In genomic region chr9:8857330-8858249, GRCh38 we compare ENCODE assay signal across 9 cellular contexts.
DNase-seq lines count a peak whose midpoint lies in the region; ATAC-seq, FAIRE-seq and TF ChIP-seq lines count a peak whose summit lies in the region.
"Had no signal": no experiment of that assay in that cellular context is flagged by ENCODE, and none has a peak within 500 bp of the region (broad histone marks: within the 10 kb centered on the region; RNA-seq: fewer than 3 reads in every experiment).

No MANE protein-coding gene starts in this region.

- H3K27me3 ChIP-seq in colonic mucosa = no peaks in the 10 kb centered on the region
- peaks cover 15 to 58% of the 10 kb centered on the region in 2 donors for H3K27me3 ChIP-seq in left lung
- H3K27me3 ChIP-seq in Karpas-422 (ENCODE audit: low read length) = no peaks in the 10 kb centered on the region

- H3K27me3 Mint-ChIP-seq in activated CD4-positive, alpha-beta T cell treated with anti-CD3 and anti-CD28 coated beads, Interleukin-2, amount 10 ng/mL, durations not matched to agents 7 days and 5 days = peaks cover 53% of the 10 kb centered on the region

- H2AFZ ChIP-seq in Karpas-422 (ENCODE audit: low read length) = no peak overlapping the region

- H3K9me3 ChIP-seq in colonic mucosa = no peaks in the 10 kb centered on the region
- H3K9me3 ChIP-seq in left lung = no peaks in the 10 kb centered on the region
- peaks cover 4% of the 10 kb centered on the region; the same call in 1 of the 2 replicates for H3K9me3 ChIP-seq in Karpas-422 (ENCODE audit: low read length)

- H4K20me1 ChIP-seq in Karpas-422 (ENCODE audit: insufficient read depth, low read depth, low read length) = no peaks in the 10 kb centered on the region

- H3K4me3 ChIP-seq in colonic mucosa = peak overlapping the region; percentile 60
- peak overlapping the region; percentile 35 to 48 for H3K4me3 ChIP-seq in left lung
- H3K4me3 ChIP-seq in Karpas-422 (ENCODE audit: low read length) = no peak overlapping the region

- CTCF ChIA-PET in activated CD4-positive, alpha-beta T cell treated with anti-CD3 and anti-CD28 coated beads, Interleukin-2, amount 10 ng/mL, durations not matched to agents 7 days and 5 days (lab: Charles Lee) = no interaction called here

- H3K79me2 ChIP-seq in Karpas-422 (ENCODE audit: low read length) = no peaks in the 10 kb centered on the region

- no peaks in the 10 kb centered on the region for H3K9me3 Mint-ChIP-seq in activated CD4-positive, alpha-beta T cell treated with anti-CD3 and anti-CD28 coated beads, Interleukin-2, amount 10 ng/mL, durations not matched to agents 7 days and 5 days
- no peaks in the 10 kb centered on the region for H3K9me3 Mint-ChIP-seq in stimulated activated effector memory CD8-positive, alpha-beta T cell treated with anti-CD3 and anti-CD28 coated beads, Interleukin-12 subunit alpha, Interleukin-12 subunit beta, amount 100 ng/mL, for 72 hours
- H3K9me3 Mint-ChIP-seq: activated naive CD4-positive, alpha-beta T cell treated with anti-CD3 and anti-CD28 coated beads, Interleukin-2, amount 50 U/mL, for 72 hours had no signal

- no peaks in the 10 kb centered on the region for H3K36me3 Mint-ChIP-seq in activated CD4-positive, alpha-beta T cell treated with anti-CD3 and anti-CD28 coated beads, Interleukin-2, amount 10 ng/mL, durations not matched to agents 7 days and 5 days (ENCODE audit: low read depth)
- H3K36me3 Mint-ChIP-seq in stimulated activated effector memory CD8-positive, alpha-beta T cell treated with anti-CD3 and anti-CD28 coated beads, Interleukin-12 subunit alpha, Interleukin-12 subunit beta, amount 100 ng/mL, for 72 hours = no peaks in the 10 kb centered on the region

- no peaks in the 10 kb centered on the region for H3K4me1 Mint-ChIP-seq in activated CD4-positive, alpha-beta T cell treated with anti-CD3 and anti-CD28 coated beads, Interleukin-2, amount 10 ng/mL, durations not matched to agents 7 days and 5 days
- peaks cover 10% of the 10 kb centered on the region for H3K4me1 Mint-ChIP-seq in stimulated activated effector memory CD8-positive, alpha-beta T cell treated with anti-CD3 and anti-CD28 coated beads, Interleukin-12 subunit alpha, Interleukin-12 subunit beta, amount 100 ng/mL, for 72 hours

- H3K27ac ChIP-seq in colonic mucosa (peak overlapping the region; percentile 55), left lung (peak overlapping the region in 1 of 2 donors; percentile 30), Karpas-422 (ENCODE audit: low read length) (no peak overlapping the region)

- H3K9ac ChIP-seq in colonic mucosa (ENCODE audit: low read depth in 2 of 2, low read length in 2 of 2) = peak overlapping the region; percentile 66 to 88
- no peak overlapping the region for H3K9ac ChIP-seq in Karpas-422 (ENCODE audit: low read length)

- TF ChIP-seq CTCF in colonic mucosa (IDR thresholded peaks at IDR 0.05) (no peak), left lung (IDR thresholded peaks at IDR 0.05) (no peak)

- ATAC-seq in left lung = peak; percentile 86
- peak; percentile 37 for ATAC-seq in stimulated activated effector memory CD8-positive, alpha-beta T cell treated with anti-CD3 and anti-CD28 coated beads, Interleukin-12 subunit alpha, Interleukin-12 subunit beta, amount 100 ng/mL, for 72 hours

- H3K4me1 ChIP-seq in colonic mucosa (peaks cover 4% of the 10 kb centered on the region), left lung (no peaks in the 10 kb centered on the region), Karpas-422 (ENCODE audit: low read length) (no peaks in the 10 kb centered on the region)

- POLR2A ChIA-PET in activated CD4-positive, alpha-beta T cell treated with anti-CD3 and anti-CD28 coated beads, Interleukin-2, amount 10 ng/mL, durations not matched to agents 7 days and 5 days (lab: Charles Lee) = no interaction called here

- FAIRE-seq in RCC 7860 (lab: Jason Lieb, UNC) = no peak

- H3K4me3 Mint-ChIP-seq in activated CD4-positive, alpha-beta T cell treated with anti-CD3 and anti-CD28 coated beads, Interleukin-2, amount 10 ng/mL, durations not matched to agents 7 days and 5 days = peak overlapping the region; percentile 49
- peak overlapping the region; percentile 55 for H3K4me3 Mint-ChIP-seq in stimulated activated effector memory CD8-positive, alpha-beta T cell treated with anti-CD3 and anti-CD28 coated beads, Interleukin-12 subunit alpha, Interleukin-12 subunit beta, amount 100 ng/mL, for 72 hours

- DNase-seq in activated CD4-positive, alpha-beta T cell treated with anti-CD3 and anti-CD28 coated beads, Interleukin-2, amount 10 ng/mL, durations not matched to agents 7 days and 5 days = peak; percentile 19
- no peak for DNase-seq in activated CD4-positive, alpha-beta T cell treated with anti-CD3 and anti-CD28 coated beads, Interleukin-2, amount 50 U/mL, for 1 hour
- DNase-seq in RCC 7860 (ENCODE audit: low spot score) (peak; percentile 65), colonic mucosa (peak; percentile 86), left lung (peak; percentile 70 to 87), Karpas-422 (no peak), HCEC 1CT (no peak)
- DNase-seq in stimulated activated effector memory CD8-positive, alpha-beta T cell treated with anti-CD3 and anti-CD28 coated beads, Interleukin-12 subunit alpha, Interleukin-12 subunit beta, amount 100 ng/mL, for 72 hours (ENCODE audit: low spot score in 2 of 2) = no peak

- no peak overlapping the region for H3K27ac Mint-ChIP-seq in activated CD4-positive, alpha-beta T cell treated with anti-CD3 and anti-CD28 coated beads, Interleukin-2, amount 10 ng/mL, durations not matched to agents 7 days and 5 days
- H3K27ac Mint-ChIP-seq in stimulated activated effector memory CD8-positive, alpha-beta T cell treated with anti-CD3 and anti-CD28 coated beads, Interleukin-12 subunit alpha, Interleukin-12 subunit beta, amount 100 ng/mL, for 72 hours = no peak overlapping the region
- H3K27ac Mint-ChIP-seq: activated naive CD4-positive, alpha-beta T cell treated with anti-CD3 and anti-CD28 coated beads, Interleukin-2, amount 50 U/mL, for 72 hours had no signal

- H3K36me3 ChIP-seq in colonic mucosa (no peaks in the 10 kb centered on the region), left lung (no peaks in the 10 kb centered on the region), Karpas-422 (ENCODE audit: insufficient read depth, low read length) (no peaks in the 10 kb centered on the region)

- intact Hi-C loops in colonic mucosa (cut with DNase I) (no loop called here), left lung (cut with DNase I) (no loop called here)

- H3K4me2 ChIP-seq in Karpas-422 (ENCODE audit: low read depth, low read length, poor library complexity, severe bottlenecking) = no peak overlapping the region

- H3K9me2 ChIP-seq in Karpas-422 (replicated peaks; ENCODE audit: insufficient read depth, low read length) = no peaks in the 10 kb centered on the region

Comparison
In these comparisons a context has a peak if more than half of its experiments do, and no peak if none do; other contexts are left out.
1. DNase-seq: peak in activated CD4-positive, alpha-beta T cell treated with anti-CD3 and anti-CD28 coated beads, Interleukin-2, amount 10 ng/mL, durations not matched to agents 7 days and 5 days (single experiment), RCC 7860 (single experiment), colonic mucosa (single experiment) and left lung (2 of 2); none in activated CD4-positive, alpha-beta T cell treated with anti-CD3 and anti-CD28 coated beads, Interleukin-2, amount 50 U/mL, for 1 hour (single experiment), stimulated activated effector memory CD8-positive, alpha-beta T cell treated with anti-CD3 and anti-CD28 coated beads, Interleukin-12 subunit alpha, Interleukin-12 subunit beta, amount 100 ng/mL, for 72 hours (0 of 2), Karpas-422 (single experiment) and HCEC 1CT (single experiment).